1 cellular context compared by ENCODE assay signal in genomic region chr15:85307687-85308045, GRCh38.
TF ChIP-seq lines count a peak whose summit lies in the region.

No MANE protein-coding gene starts in this region.

TF ChIP-seq in GM12878, 131 proteins besides CTCF, POLR2A, EP300 and RAD21 (continued from another document):
- no peak for TF ChIP-seq REST (IDR thresholded peaks at IDR 0.05; ENCODE audit: low read depth, low read length)
